ENCODE assay signal across 8 cellular contexts in genomic region chr1:234676103-234676594, GRCh38.
A peak's percentile ranks its signal among the peaks of the same experiment; 100 is the strongest.
DNase-seq lines count a peak whose midpoint lies in the region; ATAC-seq and TF ChIP-seq lines count a peak whose summit lies in the region.

No MANE protein-coding gene starts in this region.

- peak overlapping the region; percentile 9; the same call in 1 of the 2 replicates for H3K9ac ChIP-seq in Karpas-422 (ENCODE audit: low read length)
- H3K9ac ChIP-seq in trophoblast cell (ENCODE audit: low read length): no peak overlapping the region

- H3K4me2 ChIP-seq in Karpas-422 (ENCODE audit: low read depth, low read length, poor library complexity, severe bottlenecking) (peak overlapping the region; percentile 51), trophoblast cell (ENCODE audit: low read length) (peak overlapping the region; percentile 79)

- H3K27ac Mint-ChIP-seq in type B pancreatic cell: peak overlapping the region; percentile 56

- H3K4ac ChIP-seq in trophoblast cell (ENCODE audit: low read depth, low read length): no peak overlapping the region

- H4K20me1 ChIP-seq in Karpas-422 (ENCODE audit: insufficient read depth, low read depth, low read length): no peaks in the 10 kb centered on the region

- H3K79me1 ChIP-seq in trophoblast cell (ENCODE audit: low read length): no peaks in the 10 kb centered on the region

- peak overlapping the region; percentile 84 for H3K4me3 Mint-ChIP-seq in type B pancreatic cell

- H4K8ac ChIP-seq in trophoblast cell (ENCODE audit: low read depth, low read length): peak overlapping the region; percentile 80

- no peaks in the 10 kb centered on the region for H3K9me2 ChIP-seq in Karpas-422 (replicated peaks; ENCODE audit: insufficient read depth, low read length)

- H3K23ac ChIP-seq in trophoblast cell (ENCODE audit: low read length): no peak overlapping the region

- H4K12ac ChIP-seq in trophoblast cell (ENCODE audit: low read depth, low read length): peak overlapping the region; percentile 67

- H3K9me3 ChIP-seq in Karpas-422 (ENCODE audit: low read length) (no peaks in the 10 kb centered on the region), heart right ventricle (no peaks in the 10 kb centered on the region), trophoblast cell (ENCODE audit: insufficient read depth, low read depth, low read length) (no peaks in the 10 kb centered on the region)

- H3K18ac ChIP-seq in trophoblast cell (ENCODE audit: low read length): no peak overlapping the region

- peak overlapping the region; percentile 67 for H4K91ac ChIP-seq in trophoblast cell (ENCODE audit: low read depth, low read length)

- no peaks in the 10 kb centered on the region for H3K27me3 Mint-ChIP-seq in type B pancreatic cell

- H3K4me3 ChIP-seq in Karpas-422 (ENCODE audit: low read length): peak overlapping the region; percentile 33; the same call in 1 of the 2 replicates
- H3K4me3 ChIP-seq in heart right ventricle: peak overlapping the region; percentile 6 to 54 (median 48)
- H3K4me3 ChIP-seq in trophoblast cell (ENCODE audit: low read depth, low read length): peak overlapping the region; percentile 15

- peaks cover 18% of the 10 kb centered on the region for H3K4me1 Mint-ChIP-seq in type B pancreatic cell (ENCODE audit: unreplicated experiment)

- TF ChIP-seq CTCF in heart right ventricle (IDR thresholded peaks at IDR 0.05) (no peak), type B pancreatic cell (conservative IDR thresholded peaks at IDR 0.05) (no peak)

- no peaks in the 10 kb centered on the region for H3K79me2 ChIP-seq in Karpas-422 (ENCODE audit: low read length)
- no peaks in the 10 kb centered on the region for H3K79me2 ChIP-seq in trophoblast cell (ENCODE audit: control insufficient read depth, insufficient read depth, low read length, poor library complexity)

- H3K27ac ChIP-seq in Karpas-422 (ENCODE audit: low read length): no peak overlapping the region
- peak overlapping the region in 9 of 10 donors; percentile 1 to 80 (median 62) for H3K27ac ChIP-seq in heart right ventricle
- H3K27ac ChIP-seq in trophoblast cell (ENCODE audit: low read depth, low read length): no peak overlapping the region

- H3K14ac ChIP-seq in trophoblast cell (ENCODE audit: low read length): no peak overlapping the region

- H2BK5ac ChIP-seq in trophoblast cell (ENCODE audit: low read depth, low read length, poor library complexity): no peak overlapping the region

- no peaks in the 10 kb centered on the region for H3K36me3 Mint-ChIP-seq in type B pancreatic cell

- intact Hi-C loops in heart right ventricle (cut with DNase I): loop anchor here in 1 of 10 donors (10.0 kb wide), 1 partner anchor 51 kb away; no protein-coding TSS in a partner anchor

- H3K4me1 ChIP-seq in Karpas-422 (ENCODE audit: low read length): no peaks in the 10 kb centered on the region
- peaks cover 0 to 11% (median 5%) of the 10 kb centered on the region in 9 donors for H3K4me1 ChIP-seq in heart right ventricle
- H3K4me1 ChIP-seq in trophoblast cell (ENCODE audit: control insufficient read depth in 1 of 2, insufficient read depth in 2 of 2, low read length in 2 of 2): no peaks in the 10 kb centered on the region

- H2AFZ ChIP-seq in Karpas-422 (ENCODE audit: low read length) (0 out of 2 replicates have a peak overlapping the region, but pooled peaks have one; percentile 1), trophoblast cell (ENCODE audit: insufficient read depth, low read length, poor library complexity) (no peak overlapping the region)

- H2AK5ac ChIP-seq in trophoblast cell (ENCODE audit: low read length): no peak overlapping the region

- H3K27me3 ChIP-seq in Karpas-422 (ENCODE audit: low read length): no peaks in the 10 kb centered on the region
- no peaks in the 10 kb centered on the region for H3K27me3 ChIP-seq in heart right ventricle
- H3K27me3 ChIP-seq in trophoblast cell (ENCODE audit: insufficient read depth, low read length): no peaks in the 10 kb centered on the region

- H3K9me3 Mint-ChIP-seq in type B pancreatic cell: no peaks in the 10 kb centered on the region

- WGBS in heart right ventricle, 2 donors: 8 to 11% methylated on average over 13 of the region's 13 CpGs
- no CpG with 5 or more reads among the region's 13 CpGs for WGBS in trophoblast cell (ENCODE audit: extremely low coverage, insufficient coverage, insufficient read length)

- DNase-seq in CD1c-positive myeloid dendritic cell (ENCODE audit: extremely low spot score) (peak; percentile 55), Karpas-422 (peak; percentile 48), SKM-1 (lab: John Stamatoyannopoulos, UW; ENCODE audit: unreplicated experiment) (peak; percentile 45), amniotic epithelial cell (ENCODE audit: low read depth) (peak; percentile 79), heart right ventricle (peak; percentile 80 to 91), trophoblast cell (peak; percentile 48 to 60), type B pancreatic cell (ENCODE audit: extremely low spot score, unreplicated experiment) (no peak)

- no peak overlapping the region for H2BK12ac ChIP-seq in trophoblast cell (ENCODE audit: low read length)

- peak; percentile 85 for ATAC-seq in GM19455 (IDR thresholded peaks at IDR 0.05; ENCODE audit: unreplicated experiment)
- ATAC-seq in heart right ventricle: peak; percentile 92 to 98 (median 97)

- H3K36me3 ChIP-seq in Karpas-422 (ENCODE audit: insufficient read depth, low read length) (no peaks in the 10 kb centered on the region), heart right ventricle (no peaks in the 10 kb centered on the region), trophoblast cell (ENCODE audit: control insufficient read depth in 1 of 2, insufficient read depth in 2 of 2, low read length in 2 of 2) (no peaks in the 10 kb centered on the region)

- H2BK120ac ChIP-seq in trophoblast cell (ENCODE audit: insufficient read depth, low read length, poor library complexity): no peak overlapping the region

Comparison
In these comparisons a context has a peak if more than half of its experiments do, and no peak if none do; other contexts are left out.
1. H3K27ac ChIP-seq: peak in heart right ventricle (9 of 10); none in Karpas-422 (single experiment) and trophoblast cell (single experiment).
2. Peak in every context shown above with its lines, with median percentiles within 50 percentile points of each other: H3K4me3 ChIP-seq.